In the genomic region with DNA sequence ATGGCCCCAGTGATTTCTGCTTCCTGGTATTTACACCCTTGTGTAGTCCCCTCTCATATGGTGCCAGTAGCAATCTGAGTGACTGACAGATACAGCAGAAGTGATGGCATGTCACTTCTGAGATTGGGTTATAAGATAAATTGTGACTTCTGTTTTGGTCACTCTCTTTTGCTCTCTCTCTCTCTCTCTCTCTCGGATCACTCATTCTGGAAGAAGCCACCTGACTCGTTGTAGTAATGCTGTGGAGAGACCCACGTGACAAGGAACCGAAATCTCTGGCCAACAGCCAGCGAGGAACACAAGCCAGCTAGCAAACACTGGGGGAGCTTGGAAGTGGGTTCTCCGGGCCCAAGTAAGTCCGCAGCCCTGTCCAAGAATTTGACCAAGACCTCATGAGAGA, we compare ENCODE assay signal across 20 cellular contexts.
"Had no signal": no experiment of that assay in that cellular context is flagged by ENCODE, and none has a peak within 500 bp of the region (broad histone marks: within the 10 kb centered on the region; RNA-seq: fewer than 3 reads in every experiment).

No MANE protein-coding gene starts in this region.

- H3K9me3 ChIP-seq: adrenal gland, ascending aorta, prostate gland, uterus had no signal

- DNase-seq: activated T-cell treated with anti-CD3 and anti-CD28 coated beads, Interleukin-2, amount 50 U/mL, for 24 hours; adrenal gland; brain microvascular endothelial cell; caudate nucleus; dermis blood vessel endothelial cell; effector CD8-positive, alpha-beta T cell; erythroblast; immature natural killer cell; natural killer cell; stimulated activated CD4-positive, alpha-beta T cell treated with anti-CD3 and anti-CD28 coated beads, Interleukin-4, amount 100 ng/mL, for 24 hours; stimulated activated naive CD4-positive, alpha-beta T cell treated with Interleukin-2 at 50 U/mL for 16 hours; T1000; uterus had no signal

- H3K27me3 ChIP-seq: adrenal gland, ascending aorta, brain microvascular endothelial cell, uterus had no signal

- H3K36me3 ChIP-seq: adrenal gland, ascending aorta, brain microvascular endothelial cell, prostate gland, uterus had no signal

- ATAC-seq: activated naive CD4-positive, alpha-beta T cell treated with anti-CD3 and anti-CD28 coated beads, Interleukin-2, amount 50 U/mL, for 72 hours; activated T-helper 17 cell treated with anti-CD3 and anti-CD28 coated beads, Interleukin-2, amount 50 U/mL, for 72 hours; left lobe of liver; natural killer cell; WTC11 had no signal

- H3K4me3 ChIP-seq: adrenal gland, ascending aorta, lung, prostate gland, uterus had no signal

- H3K4me1 ChIP-seq: adrenal gland, ascending aorta, prostate gland, uterus had no signal

- H3K27ac ChIP-seq: adrenal gland, ascending aorta, brain microvascular endothelial cell, prostate gland, uterus had no signal
